ENCODE assay signal across 1 cellular context in the genomic region with DNA sequence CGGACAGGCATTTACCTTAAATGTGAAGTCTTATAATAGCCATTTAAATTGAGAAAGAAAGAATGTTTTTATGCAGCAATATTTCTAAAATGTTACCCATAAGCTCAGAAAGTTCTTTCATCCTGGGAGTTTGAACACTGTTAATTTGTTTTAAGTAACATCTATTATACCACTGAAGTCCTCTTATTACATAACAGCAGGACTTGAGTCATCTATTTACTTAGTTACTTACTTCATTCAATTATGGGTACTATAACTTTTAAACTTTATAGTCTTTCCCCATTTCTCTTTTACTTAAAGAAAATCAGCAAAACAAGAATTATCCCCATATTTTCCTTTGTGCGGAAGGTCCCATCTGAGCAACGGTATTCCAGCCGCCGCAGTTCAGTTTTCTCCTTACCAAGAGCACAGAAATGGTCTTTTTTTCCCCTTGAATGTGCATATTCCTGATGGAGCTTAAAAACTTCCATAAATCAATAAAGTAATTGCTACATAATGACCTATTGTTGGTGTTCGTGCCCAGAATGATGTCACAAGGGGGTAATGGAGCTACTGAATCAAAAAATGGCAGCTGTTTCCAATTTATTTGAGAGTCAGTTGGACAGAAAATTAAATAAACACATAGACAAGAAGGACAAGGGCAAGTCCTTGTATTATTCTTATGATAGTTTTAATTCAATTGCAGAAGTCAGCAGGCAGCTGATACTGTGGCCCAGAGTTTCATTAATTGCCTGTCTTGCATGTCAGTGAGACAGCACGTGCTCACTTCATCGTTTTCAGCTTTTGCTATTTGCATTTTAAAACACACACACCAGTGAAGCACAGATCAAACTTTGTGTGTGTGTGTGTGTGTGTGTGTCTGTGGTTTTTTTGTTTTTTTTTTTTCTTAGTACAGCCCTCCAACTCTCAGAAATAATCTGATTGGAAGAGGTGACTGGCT.
TF ChIP-seq lines count a peak whose summit lies in the region.

No MANE protein-coding gene starts in this region.

TF ChIP-seq in SK-N-SH, 30 proteins besides CTCF, POLR2A, EP300 and RAD21 (continued from another document):
- TF ChIP-seq, protein P1, sequence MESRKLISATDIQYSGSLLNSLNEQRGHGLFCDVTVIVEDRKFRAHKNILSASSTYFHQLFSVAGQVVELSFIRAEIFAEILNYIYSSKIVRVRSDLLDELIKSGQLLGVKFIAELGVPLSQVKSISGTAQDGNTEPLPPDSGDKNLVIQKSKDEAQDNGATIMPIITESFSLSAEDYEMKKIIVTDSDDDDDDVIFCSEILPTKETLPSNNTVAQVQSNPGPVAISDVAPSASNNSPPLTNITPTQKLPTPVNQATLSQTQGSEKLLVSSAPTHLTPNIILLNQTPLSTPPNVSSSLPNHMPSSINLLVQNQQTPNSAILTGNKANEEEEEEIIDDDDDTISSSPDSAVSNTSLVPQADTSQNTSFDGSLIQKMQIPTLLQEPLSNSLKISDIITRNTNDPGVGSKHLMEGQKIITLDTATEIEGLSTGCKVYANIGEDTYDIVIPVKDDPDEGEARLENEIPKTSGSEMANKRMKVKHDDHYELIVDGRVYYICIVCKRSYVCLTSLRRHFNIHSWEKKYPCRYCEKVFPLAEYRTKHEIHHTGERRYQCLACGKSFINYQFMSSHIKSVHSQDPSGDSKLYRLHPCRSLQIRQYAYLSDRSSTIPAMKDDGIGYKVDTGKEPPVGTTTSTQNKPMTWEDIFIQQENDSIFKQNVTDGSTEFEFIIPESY (IDR thresholded peaks at IDR 0.05; ENCODE audit: borderline replicate concordance, low read depth): no peak
- peak; percentile 83; the same call in 1 of the 2 replicates for TF ChIP-seq MXI1 (IDR thresholded peaks at IDR 0.05; ENCODE audit: low read depth, low read length)
